13 cellular contexts compared by ENCODE assay signal in the genomic region with DNA sequence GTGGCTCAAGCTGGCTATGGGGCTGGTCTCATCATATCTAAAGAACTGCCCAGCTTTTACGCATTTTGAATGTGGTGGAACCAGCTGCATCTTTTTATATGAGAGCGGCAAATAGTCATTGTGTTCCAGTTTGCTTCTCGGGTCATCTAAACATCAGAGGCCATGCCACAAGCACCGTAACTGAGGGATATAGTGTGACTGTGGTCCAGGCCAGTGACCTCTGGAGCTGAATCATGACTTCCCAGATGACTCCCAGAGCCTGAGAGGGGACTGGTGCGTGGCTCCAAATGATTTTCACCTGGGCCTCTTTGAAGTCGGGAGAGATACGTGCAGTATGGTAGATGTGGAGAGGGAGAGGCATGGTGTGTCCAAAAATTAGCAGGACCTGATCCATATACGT.
DNase-seq lines count a peak whose midpoint lies in the region; ATAC-seq and TF ChIP-seq lines count a peak whose summit lies in the region.
"Had no signal": no experiment of that assay in that cellular context is flagged by ENCODE, and none has a peak within 500 bp of the region (broad histone marks: within the 10 kb centered on the region; RNA-seq: fewer than 3 reads in every experiment).

No MANE protein-coding gene starts in this region.

- DNase-seq in M059J (ENCODE audit: low read depth) (peak; percentile 80), mammary epithelial cell (no peak), lung (ENCODE audit: low spot score) (no peak), stomach (no peak), DMS53 (lab: John Stamatoyannopoulos, UW) (no peak), ACHN (no peak), NCI-H1694 treated with DMSO at 0.1 percent for 48 hours (lab: John Stamatoyannopoulos, UW) (no peak)
- DNase-seq in stimulated activated CD8-positive, alpha-beta memory T cell treated with anti-CD3 and anti-CD28 coated beads, Interleukin-4, amount 100 ng/mL, for 48 hours = no peak
- DNase-seq: DMS 273 treated with DMSO at 0.1 percent for 48 hours; endodermal cell; NCI-H2171; stimulated activated CD4-positive, alpha-beta T cell treated with anti-CD3 and anti-CD28 coated beads, Interleukin-2, amount 100 ng/mL, for 24 hours; stimulated activated naive CD8-positive, alpha-beta T cell treated with anti-CD3 and anti-CD28 coated beads, Interleukin-15, Interleukin-2, amounts not matched to agents 100 U/mL and 50 U/mL, for 24 hours had no signal

- H3K4me2 ChIP-seq in mammary epithelial cell (ENCODE audit: insufficient read depth, low read depth, low read length) = peak overlapping the region; percentile 34

- H3K4me1 ChIP-seq in mammary epithelial cell (ENCODE audit: insufficient read depth, low read length) (peaks cover 54% of the 10 kb centered on the region), lung (ENCODE audit: control insufficient read depth in 2 of 2, insufficient read depth in 2 of 2, low read length in 2 of 2) (peaks cover 13 to 22% of the 10 kb centered on the region in 2 donors), stomach (peaks cover 32 to 80% (median 50%) of the 10 kb centered on the region in 4 donors)

- no peak overlapping the region for H2AFZ ChIP-seq in mammary epithelial cell (ENCODE audit: low read depth, low read length)

- no peak for TF ChIP-seq EP300 in stomach (IDR thresholded peaks at IDR 0.05)

- TF ChIP-seq POLR2A in stomach (IDR thresholded peaks at IDR 0.05) = no peak

- in situ Hi-C loops in mammary epithelial cell (cut with MboI; ENCODE audit: low sequenced_read_pairs in 2 of 2) = no loop called here
- in situ Hi-C loops in ACHN (cut with HindIII; ENCODE audit: low pct_ligation_motif_present, low pct_unique_long_range_greater_than_20kb, low sequenced_read_pairs) = no loop called here

- intact Hi-C loops in mammary epithelial cell (cut with micrococcal nuclease) = loop anchor here (2.0 kb wide), 1 partner anchor 46 kb away; no protein-coding TSS in a partner anchor
- intact Hi-C loops in stomach (cut with DNase I; ENCODE audit: low total_unique reads) = no loop called here

- H3K27me3 ChIP-seq in mammary epithelial cell (ENCODE audit: insufficient read depth, low read length) (no peaks in the 10 kb centered on the region), lung (ENCODE audit: control insufficient read depth, insufficient read depth) (no peaks in the 10 kb centered on the region), stomach (no peaks in the 10 kb centered on the region)

- H3K36me3 ChIP-seq in mammary epithelial cell (ENCODE audit: insufficient read depth, low read length) = peaks cover 7% of the 10 kb centered on the region
- H3K36me3 ChIP-seq in lung (ENCODE audit: control insufficient read depth in 2 of 2, insufficient read depth in 2 of 2, low read length in 2 of 2) = no peaks in the 10 kb centered on the region
- H3K36me3 ChIP-seq in stomach = peaks cover 0 to 8% (median 1%) of the 10 kb centered on the region in 4 donors

- TF ChIP-seq CTCF in mammary epithelial cell (conservative IDR thresholded peaks at IDR 0.05 in 1 of 2, IDR thresholded peaks at IDR 0.05 in 1 of 2; ENCODE audit: extremely low read depth in 1 of 2, insufficient read depth in 1 of 2, low read depth in 1 of 2, low read length in 2 of 2) (no peak), lung (IDR thresholded peaks at IDR 0.05; ENCODE audit: control extremely low read depth, extremely low read depth) (no peak), stomach (IDR thresholded peaks at IDR 0.05) (no peak)

- H3K9me3 ChIP-seq in mammary epithelial cell (replicated peaks; ENCODE audit: insufficient read depth, low read length) (no peaks in the 10 kb centered on the region), lung (ENCODE audit: control insufficient read depth in 2 of 2, insufficient read depth in 1 of 2, low read length in 1 of 2) (no peaks in the 10 kb centered on the region), stomach (no peaks in the 10 kb centered on the region)

- no peaks in the 10 kb centered on the region for H4K20me1 ChIP-seq in mammary epithelial cell (ENCODE audit: insufficient read depth, low read length)

- dilution Hi-C loops in mammary epithelial cell (cut with HindIII; ENCODE audit: low sequenced_read_pairs) = no loop called here

- ATAC-seq in lung (ENCODE audit: insufficient read depth, low FRiP score) = no peak
- ATAC-seq: stimulated activated naive CD8-positive, alpha-beta T cell treated with anti-CD3 and anti-CD28 coated beads, Interleukin-15, Interleukin-2, amounts not matched to agents 100 U/mL and 50 U/mL, for 24 hours had no signal

- peak overlapping the region; percentile 65 for H3K9ac ChIP-seq in mammary epithelial cell (ENCODE audit: insufficient read depth, low read length)

- H3K79me2 ChIP-seq in mammary epithelial cell (ENCODE audit: insufficient read depth, low read length) = peaks cover 84% of the 10 kb centered on the region

- H3K27ac ChIP-seq in mammary epithelial cell (ENCODE audit: insufficient read depth, low read depth, low read length) (peak overlapping the region; percentile 91), lung (ENCODE audit: low read depth in 1 of 2, low read length in 1 of 2) (peak overlapping the region; percentile 84 to 90), stomach (peak overlapping the region; percentile 14 to 78 (median 65))

- 83% methylated on average over 8 of the region's 8 CpGs for WGBS in mammary epithelial cell (ENCODE audit: low coverage, missing lambda C conversion rate)
- 83 to 88% methylated on average over 8 of the region's 8 CpGs for WGBS in lung, 2 donors
- WGBS in stomach, 5 donors = 63 to 85% (median 84%) methylated on average over 8 of the region's 8 CpGs

- no TSS peak for BruUV-seq in mammary epithelial cell (replicated peaks; lab: Mats Ljungman, UMichigan)

- CTCF ChIA-PET in mammary epithelial cell (lab: Charles Lee; ENCODE audit: low non-redundant PET) = no interaction called here

- no peak overlapping the region for H3K4me3 ChIP-seq in mammary epithelial cell (replicated peaks in 1 of 3; ENCODE audit: insufficient read depth in 1 of 3, low read depth in 2 of 3, low read length in 3 of 3)
- H3K4me3 ChIP-seq in lung = no peak overlapping the region
- H3K4me3 ChIP-seq in stomach = no peak overlapping the region
